6 cellular contexts compared by ENCODE assay signal in genomic region chr9:36929350-36929675, GRCh38.
"Had no signal": no experiment of that assay in that cellular context is flagged by ENCODE, and none has a peak within 500 bp of the region (broad histone marks: within the 10 kb centered on the region; RNA-seq: fewer than 3 reads in every experiment).

No MANE protein-coding gene starts in this region.

- H3K4me3 Mint-ChIP-seq: effector memory CD8-positive, alpha-beta T cell; type B pancreatic cell had no signal

- H3K27ac Mint-ChIP-seq: effector memory CD8-positive, alpha-beta T cell; type B pancreatic cell had no signal

- DNase-seq: activated CD4-positive, CD25-positive, alpha-beta regulatory T cell treated with anti-CD3 and anti-CD28 coated beads, Interleukin-2, amount 50 U/mL, for 72 hours; activated naive CD4-positive, alpha-beta T cell; effector memory CD8-positive, alpha-beta T cell; left ventricle myocardium inferior; SHP77 treated with DMSO at 0.1 percent for 48 hours had no signal

- H3K9me3 Mint-ChIP-seq: type B pancreatic cell had no signal

- ATAC-seq: effector memory CD8-positive, alpha-beta T cell had no signal

- H3K36me3 Mint-ChIP-seq: type B pancreatic cell had no signal
